8 cellular contexts compared by ENCODE assay signal in the genomic region with DNA sequence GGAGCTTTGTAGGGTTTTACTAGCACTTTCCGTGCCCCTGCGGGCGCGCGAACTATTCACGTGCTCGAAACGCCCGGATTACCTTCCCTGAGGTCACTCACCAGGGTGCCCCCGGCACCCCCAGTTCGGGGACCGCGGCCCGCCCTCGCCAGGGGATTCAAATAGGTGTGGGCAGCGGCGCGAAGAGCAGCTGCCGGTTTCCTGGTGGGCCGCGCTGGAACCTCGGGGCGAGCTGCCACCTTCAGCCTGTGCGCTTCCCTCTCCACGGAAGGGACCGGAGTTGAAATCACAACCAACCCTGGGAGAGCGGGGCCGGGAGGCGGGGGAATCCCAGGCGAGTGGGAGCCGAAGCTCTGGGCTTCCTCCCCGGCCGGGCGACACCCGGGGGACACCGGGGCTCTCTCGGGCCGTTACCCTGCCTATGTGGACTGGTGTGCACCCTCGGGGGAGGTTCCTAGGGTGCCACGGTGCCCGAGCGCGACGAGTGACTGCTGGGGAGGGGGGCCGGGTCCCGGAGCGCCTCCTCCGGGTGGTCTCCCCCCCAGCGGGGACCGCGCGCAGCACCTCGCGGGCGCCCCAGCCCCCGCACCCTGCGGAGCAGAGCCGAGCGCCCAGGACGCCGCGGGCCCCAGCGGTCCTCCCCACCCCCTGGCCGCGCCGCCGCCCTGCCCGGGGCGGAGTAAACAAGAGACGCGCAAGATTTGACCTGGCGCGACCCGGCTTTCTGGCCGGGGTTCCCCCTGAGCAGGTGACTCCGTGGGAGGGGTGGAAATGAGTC. TPM values are rescaled to one million over a fixed set of nuclear protein-coding genes. Genes with fewer than 3 reads are reported as not detected.
DNase-seq lines count a peak whose midpoint lies in the region; ATAC-seq, FAIRE-seq and TF ChIP-seq lines count a peak whose summit lies in the region.

No MANE protein-coding gene starts in this region.

- no peaks in the 10 kb centered on the region for H3K9me3 Mint-ChIP-seq in endothelial cell (ENCODE audit: unreplicated experiment)

- H3K27ac Mint-ChIP-seq in endothelial cell (ENCODE audit: unreplicated experiment), result peak overlapping the region; percentile 96

- H3K27me3 Mint-ChIP-seq in endothelial cell (ENCODE audit: unreplicated experiment), result peaks cover 21% of the 10 kb centered on the region

- DNase-seq in GM18507 (ENCODE audit: extremely low spot score, insufficient read length, low read depth), result peak; percentile 46
- peak; percentile 86 for DNase-seq in NCI-H226
- DNase-seq in activated CD8-positive, alpha-beta memory T cell treated with anti-CD3 and anti-CD28 coated beads, Interleukin-2, amount 50 U/mL, for 24 hours (ENCODE audit: extremely low read depth), result peak; percentile 42
- DNase-seq in endothelial cell (ENCODE audit: low spot score), result peak; percentile 63
- peak; percentile 67 for DNase-seq in midbrain (lab: John Stamatoyannopoulos, UW)
- peak; percentile 72 for DNase-seq in stimulated activated CD8-positive, alpha-beta memory T cell treated with anti-CD3 and anti-CD28 coated beads, Interleukin-4, amount 100 ng/mL, for 24 hours (ENCODE audit: low read depth)
- DNase-seq in NCI-H2029 treated with DMSO at 0.1 percent for 48 hours (lab: John Stamatoyannopoulos, UW), result no peak

- peaks cover 3% of the 10 kb centered on the region for H3K36me3 Mint-ChIP-seq in endothelial cell (ENCODE audit: low read depth, unreplicated experiment)

- FAIRE-seq in GM18507 (lab: Jason Lieb, UNC), result no peak

- peak overlapping the region; percentile 95 for H3K4me3 Mint-ChIP-seq in endothelial cell (ENCODE audit: unreplicated experiment)

- ATAC-seq in HG02678 (IDR thresholded peaks at IDR 0.05; ENCODE audit: unreplicated experiment), result peak; percentile 56

- peaks cover 20% of the 10 kb centered on the region for H3K4me1 Mint-ChIP-seq in endothelial cell (ENCODE audit: unreplicated experiment)

- no peak for TF ChIP-seq CTCF in endothelial cell (IDR thresholded peaks at IDR 0.05; ENCODE audit: unreplicated experiment)

RNA-seq across cellular contexts. Expression of a gene that starts 2.1 kb away (rescaled TPM):
- 15.6 TPM for total RNA-seq in endothelial cell (ENCODE audit: unreplicated experiment)
